In the genomic region with DNA sequence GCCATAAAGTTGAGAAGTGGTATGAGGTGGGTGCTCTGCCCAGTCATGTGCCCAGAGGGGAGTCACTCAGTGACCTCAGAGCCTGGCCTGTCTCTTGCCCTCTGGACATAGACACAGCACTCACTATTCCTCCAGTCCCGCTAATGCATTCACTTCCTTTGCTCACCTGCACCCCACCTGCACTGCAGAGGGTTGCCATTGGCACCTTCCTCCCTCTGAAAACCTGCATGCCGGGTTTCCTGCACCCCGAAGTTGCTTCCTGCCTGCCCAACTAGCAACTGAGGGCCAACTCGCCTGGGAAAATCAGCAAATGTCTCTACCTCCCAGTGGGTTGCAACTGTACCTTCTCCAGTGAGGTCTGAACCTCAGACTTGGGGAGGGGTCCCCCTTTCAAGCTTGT, we compare ENCODE assay signal across 25 cellular contexts.
"Had no signal": no experiment of that assay in that cellular context is flagged by ENCODE, and none has a peak within 500 bp of the region (broad histone marks: within the 10 kb centered on the region; RNA-seq: fewer than 3 reads in every experiment).

No MANE protein-coding gene starts in this region.

- H3K27ac Mint-ChIP-seq: effector memory CD8-positive, alpha-beta T cell; immature natural killer cell; naive thymus-derived CD8-positive, alpha-beta T cell; nephron progenitor cell; stimulated activated naive B cell treated with anti-CD40 and anti-IgM and Interleukin-4, amounts not matched to agents 10 μg/mL and 1 μg/mL and 100 μg/mL, for 72 hours; stimulated activated naive CD8-positive, alpha-beta T cell treated with anti-CD3 and anti-CD28 coated beads, Interleukin-15, Interleukin-2, amounts not matched to agents 100 ng/mL and 50 ng/mL, for 24 hours had no signal

- H3K9me3 ChIP-seq: esophagus squamous epithelium, ovary, thoracic aorta, upper lobe of right lung had no signal

- H3K36me3 ChIP-seq: esophagus squamous epithelium, ovary, sigmoid colon, spleen, thoracic aorta, tibial nerve, upper lobe of right lung had no signal

- H3K4me3 Mint-ChIP-seq: effector memory CD8-positive, alpha-beta T cell; immature natural killer cell; naive thymus-derived CD8-positive, alpha-beta T cell; nephron progenitor cell; stimulated activated naive B cell treated with anti-CD40 and anti-IgM and Interleukin-4, amounts not matched to agents 10 μg/mL and 1 μg/mL and 100 μg/mL, for 72 hours; stimulated activated naive CD8-positive, alpha-beta T cell treated with anti-CD3 and anti-CD28 coated beads, Interleukin-15, Interleukin-2, amounts not matched to agents 100 ng/mL and 50 ng/mL, for 24 hours had no signal

- H3K4me1 Mint-ChIP-seq: immature natural killer cell; naive thymus-derived CD8-positive, alpha-beta T cell; nephron progenitor cell had no signal

- FAIRE-seq: endometrium, frontal cortex, keratinocyte had no signal

- DNase-seq: cortex of kidney; effector memory CD8-positive, alpha-beta T cell; erythroblast; esophagus squamous epithelium; hypothalamus; immature natural killer cell; mesendoderm; naive thymus-derived CD8-positive, alpha-beta T cell; nephron progenitor cell; nucleus accumbens; ovary; psoas muscle; right cardiac atrium; sigmoid colon; spleen; stimulated activated CD4-positive, alpha-beta T cell treated with anti-CD3 and anti-CD28 coated beads, Interleukin-4, amount 100 ng/mL, for 4 hours; stimulated activated naive B cell treated with anti-CD40 and anti-IgM and Interleukin-4, amounts not matched to agents 10 μg/mL and 1 μg/mL and 100 μg/mL, for 72 hours; upper lobe of right lung had no signal

- ATAC-seq: effector memory CD8-positive, alpha-beta T cell; naive thymus-derived CD8-positive, alpha-beta T cell; psoas muscle; right cardiac atrium; stimulated activated naive B cell treated with anti-CD40 and anti-IgM and Interleukin-4, amounts not matched to agents 10 μg/mL and 1 μg/mL and 100 μg/mL, for 72 hours; upper lobe of right lung had no signal

- H3K4me3 ChIP-seq: esophagus squamous epithelium, lung, ovary, psoas muscle, sigmoid colon, spleen, thoracic aorta, tibial nerve, upper lobe of right lung had no signal

- H3K27ac ChIP-seq: esophagus squamous epithelium, ovary, psoas muscle, sigmoid colon, spleen, thoracic aorta, tibial nerve, upper lobe of right lung had no signal

- H3K27me3 ChIP-seq: ovary, sigmoid colon, tibial nerve, upper lobe of right lung had no signal

- H3K4me1 ChIP-seq: esophagus squamous epithelium, psoas muscle, sigmoid colon, spleen, tibial nerve, upper lobe of right lung had no signal
